In genomic region chr1:247113094-247113497, GRCh38 we compare ENCODE assay signal across 12 cellular contexts. TPM values are rescaled to one million over a fixed set of nuclear protein-coding genes. Genes with fewer than 3 reads are reported as not detected.
DNase-seq lines count a peak whose midpoint lies in the region; ATAC-seq, FAIRE-seq and TF ChIP-seq lines count a peak whose summit lies in the region.
"Had no signal": no experiment of that assay in that cellular context is flagged by ENCODE, and none has a peak within 500 bp of the region (broad histone marks: within the 10 kb centered on the region; RNA-seq: fewer than 3 reads in every experiment).

No MANE protein-coding gene starts in this region.

- H3K27me3 ChIP-seq in pancreas, result no peaks in the 10 kb centered on the region
- H3K27me3 ChIP-seq in right cardiac atrium (ENCODE audit: control insufficient read depth, insufficient read depth), result no peaks in the 10 kb centered on the region
- H3K27me3 ChIP-seq: uterus had no signal

- H3K27ac ChIP-seq in pancreas (peak overlapping the region; percentile 4 to 77 (median 76)), right cardiac atrium (ENCODE audit: low read length) (no peak overlapping the region)

- DNase-seq in H54 (ENCODE audit: insufficient read length, low spot score) (peak; percentile 84), RCC 7860 (ENCODE audit: low spot score) (peak; percentile 82), fibroblast of the aortic adventitia (ENCODE audit: low read depth) (peak; percentile 10), pancreas (peak in 5 of 6 donors; percentile 57 to 80 (median 75)), DMS79 (lab: John Stamatoyannopoulos, UW) (no peak), right cardiac atrium (no peak)
- DNase-seq: activated naive CD4-positive, alpha-beta T cell; DMS79 treated with DMSO at 0.1 percent for 48 hours; hippocampal formation; NCI-H69 had no signal

- intact Hi-C loops in pancreas (cut with DNase I), result no loop called here
- intact Hi-C loops in right cardiac atrium (cut with DNase I), result no loop called here

- FAIRE-seq in H54 (lab: Jason Lieb, UNC) (peak; percentile 66), RCC 7860 (lab: Jason Lieb, UNC) (peak; percentile 91), pancreas (lab: Jason Lieb, UNC) (no peak)

- no peak for TF ChIP-seq POLR2A in H54 (IDR thresholded peaks at IDR 0.05; ENCODE audit: low read depth, low read length)

- no peaks in the 10 kb centered on the region for H3K36me3 ChIP-seq in pancreas
- H3K36me3 ChIP-seq: uterus had no signal

- no peak overlapping the region for H3K4me3 ChIP-seq in fibroblast of the aortic adventitia (ENCODE audit: low read depth, low read length)
- H3K4me3 ChIP-seq in pancreas, result no peak overlapping the region
- H3K4me3 ChIP-seq in right cardiac atrium (ENCODE audit: low read length), result no peak overlapping the region

- TF ChIP-seq CTCF in fibroblast of the aortic adventitia (IDR thresholded peaks at IDR 0.05; ENCODE audit: insufficient read depth, low read length), result no peak
- no peak for TF ChIP-seq CTCF in pancreas (IDR thresholded peaks at IDR 0.05)

- no peaks in the 10 kb centered on the region for H3K4me1 ChIP-seq in pancreas
- peaks cover 2% of the 10 kb centered on the region for H3K4me1 ChIP-seq in right cardiac atrium (ENCODE audit: control insufficient read depth, insufficient read depth, low read length)
- H3K4me1 ChIP-seq: uterus had no signal

- WGBS in pancreas, 2 donors, result 61 to 69% methylated on average over 5 of the region's 5 CpGs
- WGBS in right cardiac atrium, result 78% methylated on average over 5 of the region's 5 CpGs

- no peaks in the 10 kb centered on the region for H3K9me3 ChIP-seq in pancreas
- H3K9me3 ChIP-seq in right cardiac atrium (ENCODE audit: control insufficient read depth, low read length), result no peaks in the 10 kb centered on the region
- H3K9me3 ChIP-seq: uterus had no signal

- ATAC-seq in pancreas (peak; percentile 17 to 44 (median 34)), HG03457 (IDR thresholded peaks at IDR 0.05; ENCODE audit: unreplicated experiment) (no peak), right cardiac atrium (no peak)

RNA-seq across cellular contexts. Expression of gene ZNF669, which starts 8.9 kb away (rescaled TPM):
- total RNA-seq in fibroblast of the aortic adventitia (ENCODE audit: low replicate concordance) (7.4 and 9.4 TPM in 2 replicates), pancreas (1 to 10 TPM; 2.4 to 5.1 (median 3.4) TPM), right cardiac atrium (1 to 10 TPM; 3.2 to 6.0 (median 5.1) TPM)
- polyA plus RNA-seq in pancreas (1 to 10 TPM; 1.7 to 3.1 TPM), right cardiac atrium (3.4 TPM)

RNA-seq across cellular contexts. Expression of gene ZNF670, which starts 34.5 kb away (rescaled TPM):
- total RNA-seq in fibroblast of the aortic adventitia (ENCODE audit: low replicate concordance) (2.0 and 3.6 TPM in 2 replicates), pancreas (1 to 10 TPM in 5 of 6 donors, under 1 TPM in 1; 0.74 to 2.3 (median 1.2) TPM), right cardiac atrium (1 to 10 TPM; 1.6 to 2.1 (median 1.8) TPM)
- polyA plus RNA-seq in pancreas (1 to 10 TPM in 1 of 2 donors, under 1 TPM in 1; 0.87 to 1.2 TPM), right cardiac atrium (1.3 TPM)

RNA-seq across cellular contexts. Expression of gene ZNF124, which starts 58.7 kb away (rescaled TPM):
- total RNA-seq in fibroblast of the aortic adventitia (ENCODE audit: low replicate concordance) (22.7 and 33.4 TPM in 2 replicates), pancreas (10 to 100 TPM in 5 of 6 donors, 1 to 10 TPM in 1; 9.4 to 33.3 (median 18.3) TPM), right cardiac atrium (10 to 100 TPM; 13.9 to 27.3 (median 21.9) TPM)
- polyA plus RNA-seq in pancreas (1 to 10 TPM; 1.1 to 2.7 TPM), right cardiac atrium (1.1 TPM)

Comparison
In these comparisons a context has a peak if more than half of its experiments do, and no peak if none do; other contexts are left out.
1. DNase-seq: peak in H54 (single experiment), RCC 7860 (single experiment), fibroblast of the aortic adventitia (single experiment) and pancreas (5 of 6); none in DMS79 (single experiment) and right cardiac atrium (0 of 3).
2. ATAC-seq: peak in pancreas (4 of 4); none in HG03457 (single experiment) and right cardiac atrium (0 of 2).